Comparison of ENCODE assay signal across 1 cellular context in the genomic region with DNA sequence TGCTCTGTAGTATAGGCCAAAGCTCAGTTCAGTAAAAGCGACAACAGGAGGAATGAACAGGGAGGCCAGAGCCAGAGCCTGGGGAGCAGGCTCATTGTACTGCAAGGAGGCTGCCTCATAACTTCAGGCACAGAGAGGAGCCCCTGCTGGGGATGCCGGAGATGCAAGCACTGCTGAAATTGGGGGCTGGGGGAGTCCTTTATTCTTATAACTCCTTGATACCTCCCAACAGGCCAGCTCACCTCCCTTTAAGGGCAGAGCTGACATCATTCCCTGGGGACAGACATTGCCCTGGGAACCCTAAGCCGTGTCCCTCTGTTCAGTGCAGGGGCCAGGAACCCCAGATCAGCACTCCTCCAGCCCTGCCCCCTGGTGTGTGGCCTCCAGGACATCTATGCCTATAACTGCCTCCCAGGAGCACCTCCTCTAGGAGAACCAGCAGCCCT.
A peak's percentile ranks its signal among the peaks of the same experiment; 100 is the strongest.
TF ChIP-seq lines count a peak whose summit lies in the region.

No MANE protein-coding gene starts in this region.

TF ChIP-seq in HEK293, 187 proteins besides CTCF, POLR2A, EP300 and RAD21 (continued from another document):
- TF ChIP-seq TRIM28 (IDR thresholded peaks at IDR 0.05; ENCODE audit: borderline replicate concordance, low read length): no peak
- peak; percentile 77 for TF ChIP-seq GLIS1 (tag by site-specific recombination; IDR thresholded peaks at IDR 0.05)
- no peak for TF ChIP-seq ZNF10 (tag by site-specific recombination; IDR thresholded peaks at IDR 0.05)
- TF ChIP-seq, protein P1, sequence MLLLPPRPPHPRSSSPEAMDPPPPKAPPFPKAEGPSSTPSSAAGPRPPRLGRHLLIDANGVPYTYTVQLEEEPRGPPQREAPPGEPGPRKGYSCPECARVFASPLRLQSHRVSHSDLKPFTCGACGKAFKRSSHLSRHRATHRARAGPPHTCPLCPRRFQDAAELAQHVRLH (tag by site-specific recombination; IDR thresholded peaks at IDR 0.05): no peak
